In genomic region chr4:80215449-80216052, GRCh38 we compare ENCODE assay signal across 8 cellular contexts. TPM values are rescaled to one million over a fixed set of nuclear protein-coding genes. Genes with fewer than 3 reads are reported as not detected.
DNase-seq lines count a peak whose midpoint lies in the region; ATAC-seq and TF ChIP-seq lines count a peak whose summit lies in the region.

No MANE protein-coding gene starts in this region.

- peak; percentile 50 for TF ChIP-seq CTCF in cardiac muscle cell (IDR thresholded peaks at IDR 0.05; ENCODE audit: low read depth, low read length)
- TF ChIP-seq CTCF in left lung (IDR thresholded peaks at IDR 0.05): peak; percentile 58 to 63

- WGBS in right cardiac atrium: 6% methylated on average over 5 of the region's 5 CpGs

- ATAC-seq in right cardiac atrium (no peak), left lung (peak; percentile 62), GM21786 (IDR thresholded peaks at IDR 0.05; ENCODE audit: unreplicated experiment) (no peak), HG02885 (IDR thresholded peaks at IDR 0.05; ENCODE audit: poor library complexity, unreplicated experiment) (no peak), GM18870 (IDR thresholded peaks at IDR 0.05; ENCODE audit: unreplicated experiment) (no peak)

- no peak overlapping the region for H3K27ac ChIP-seq in cardiac muscle cell
- no peak overlapping the region for H3K27ac ChIP-seq in right cardiac atrium (ENCODE audit: low read length)
- no peak overlapping the region for H3K27ac ChIP-seq in left lung

- H3K36me3 ChIP-seq in cardiac muscle cell: no peaks in the 10 kb centered on the region
- no peaks in the 10 kb centered on the region for H3K36me3 ChIP-seq in left lung

- intact Hi-C loops in right cardiac atrium (cut with DNase I) (loop anchor here in 2 of 4 donors (10.0 kb wide), 2 partner anchors 1171 to 1261 kb away; no protein-coding TSS in a partner anchor), left lung (cut with DNase I) (loop anchor here in 1 of 2 donors (10.0 kb wide), 1 partner anchor 1271 kb away; no protein-coding TSS in a partner anchor)

- H3K27me3 ChIP-seq in cardiac muscle cell (peaks cover 37% of the 10 kb centered on the region), right cardiac atrium (ENCODE audit: control insufficient read depth, insufficient read depth) (no peaks in the 10 kb centered on the region), left lung (peaks cover 28 to 58% of the 10 kb centered on the region in 2 donors)

- H3K4me1 ChIP-seq in cardiac muscle cell (ENCODE audit: low read depth) (no peaks in the 10 kb centered on the region), right cardiac atrium (ENCODE audit: control insufficient read depth, insufficient read depth, low read length) (no peaks in the 10 kb centered on the region), left lung (peaks cover 0 to 7% of the 10 kb centered on the region in 2 donors)

- H3K9me3 ChIP-seq in cardiac muscle cell (ENCODE audit: low read depth) (no peaks in the 10 kb centered on the region), right cardiac atrium (ENCODE audit: control insufficient read depth, low read length) (no peaks in the 10 kb centered on the region), left lung (no peaks in the 10 kb centered on the region)

- DNase-seq in cardiac muscle cell (ENCODE audit: low read depth in 1 of 2, low spot score in 1 of 2) (peak; percentile 30 to 60), right cardiac atrium (no peak), NCI-H1417 (lab: John Stamatoyannopoulos, UW) (peak in 2 of 3 experiments; percentile 55 to 59), amniotic epithelial cell (ENCODE audit: low read depth) (peak; percentile 40), left lung (no peak)

- H3K4me3 ChIP-seq in cardiac muscle cell: no peak overlapping the region
- H3K4me3 ChIP-seq in right cardiac atrium (ENCODE audit: low read length): no peak overlapping the region
- H3K4me3 ChIP-seq in left lung: no peak overlapping the region

RNA-seq across cellular contexts. Expression of gene PRDM8, which starts 18.2 kb away (rescaled TPM):
- 6.3 and 18.8 TPM in 2 replicates for total RNA-seq in cardiac muscle cell
- 6.2 and 11.3 TPM in 2 replicates for polyA plus RNA-seq in cardiac muscle cell
- 1 to 10 TPM in 2 of 4 donors, under 1 TPM in 2; 0.63 to 1.3 (median 0.98) TPM for total RNA-seq in right cardiac atrium
- 0.75 TPM for polyA plus RNA-seq in right cardiac atrium
- 1 to 10 TPM in 1 of 2 donors, under 1 TPM in 1; 0.52 to 1.9 TPM for total RNA-seq in left lung

RNA-seq across cellular contexts. Expression of gene FGF5, which starts 50.9 kb away (rescaled TPM):
- total RNA-seq in cardiac muscle cell (0.21 and 0.28 TPM in 2 replicates), right cardiac atrium (not detected), left lung (under 1 TPM in 1 of 2 donors, not detected in 1; 0.05 TPM)
- polyA plus RNA-seq in cardiac muscle cell (0.97 and 2.0 TPM in 2 replicates), right cardiac atrium (not detected)

Comparison
In these comparisons a context has a peak if more than half of its experiments do, and no peak if none do; other contexts are left out.
1. DNase-seq: peak in cardiac muscle cell (2 of 2), NCI-H1417 (2 of 3) and amniotic epithelial cell (single experiment); none in right cardiac atrium (0 of 3) and left lung (0 of 2).